In the genomic region with DNA sequence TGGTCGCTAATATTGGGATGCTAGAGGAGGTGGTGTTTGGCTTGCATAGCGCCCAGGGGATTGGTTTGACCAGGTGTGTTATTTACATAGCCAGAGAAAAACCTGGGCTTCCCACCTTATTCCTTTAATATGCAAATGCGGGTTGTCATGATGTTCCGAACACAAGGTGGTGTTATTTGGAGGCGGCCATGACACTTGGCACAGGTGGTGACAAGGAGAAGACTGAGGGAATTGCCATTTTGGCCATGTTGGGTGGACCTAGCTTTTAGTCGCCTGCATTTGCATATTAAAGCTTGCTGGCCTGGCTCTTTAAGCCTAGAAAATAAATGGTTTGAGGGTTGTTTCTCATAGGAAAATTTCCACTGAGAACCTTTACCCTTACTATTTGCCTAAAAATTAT, we compare ENCODE assay signal across 28 cellular contexts.
"Had no signal": no experiment of that assay in that cellular context is flagged by ENCODE, and none has a peak within 500 bp of the region (broad histone marks: within the 10 kb centered on the region; RNA-seq: fewer than 3 reads in every experiment).

No MANE protein-coding gene starts in this region.

- H3K4me3 ChIP-seq: neural progenitor cell, ovary, psoas muscle, right lobe of liver, sigmoid colon, stomach, testis, tibial artery, transverse colon, upper lobe of right lung, uterus had no signal

- H3K9me3 Mint-ChIP-seq: natural killer cell had no signal

- H3K36me3 ChIP-seq: neural progenitor cell, ovary, right lobe of liver, sigmoid colon, stomach, tibial artery, transverse colon, upper lobe of right lung, uterus had no signal

- H3K79me2 ChIP-seq: parathyroid adenoma had no signal

- H3K4me1 ChIP-seq: parathyroid adenoma, right lobe of liver, testis, transverse colon, upper lobe of right lung, uterus had no signal

- H2AFZ ChIP-seq: neural progenitor cell, parathyroid adenoma had no signal

- H3K27me3 ChIP-seq: neural progenitor cell, ovary, right lobe of liver, sigmoid colon, stomach, testis, tibial artery, transverse colon, upper lobe of right lung, uterus had no signal

- H3K36me3 Mint-ChIP-seq: natural killer cell; stimulated activated effector memory CD8-positive, alpha-beta T cell treated with anti-CD3 and anti-CD28 coated beads, Interleukin-12 subunit alpha, Interleukin-12 subunit beta, amount 100 ng/mL, for 72 hours; stimulated activated naive B cell treated with anti-CD40 and anti-IgM and Interleukin-4, amounts not matched to agents 10 μg/mL and 1 μg/mL and 100 μg/mL, for 72 hours; type B pancreatic cell had no signal

- FAIRE-seq: small intestine had no signal

- H3K9ac ChIP-seq: neural progenitor cell, parathyroid adenoma had no signal

- H3K4me2 ChIP-seq: neural progenitor cell had no signal

- H3K4me1 Mint-ChIP-seq: natural killer cell; nephron; stimulated activated naive B cell treated with anti-CD40 and anti-IgM and Interleukin-4, amounts not matched to agents 10 μg/mL and 1 μg/mL and 100 μg/mL, for 72 hours had no signal

- DNase-seq: natural killer cell; occipital lobe; ovary; posterior cingulate gyrus; psoas muscle; right cardiac atrium; right lobe of liver; sigmoid colon; small intestine; stimulated activated CD4-positive, alpha-beta T cell treated with anti-CD3 and anti-CD28 coated beads, Interleukin-15, amount 100 ng/mL, for 24 hours; stimulated activated CD4-positive, alpha-beta T cell treated with anti-CD3 and anti-CD28 coated beads, Interleukin-2, amount 100 ng/mL, for 24 hours; stimulated activated CD4-positive, alpha-beta T cell treated with anti-CD3 and anti-CD28 coated beads, Interleukin-2, amount 100 ng/mL, for 48 hours; stimulated activated CD4-positive, alpha-beta T cell treated with anti-CD3 and anti-CD28 coated beads, Interleukin-4, amount 100 ng/mL, for 24 hours; stimulated activated naive B cell treated with anti-CD40 and anti-IgM and Interleukin-4, amounts not matched to agents 10 μg/mL and 1 μg/mL and 100 μg/mL, for 72 hours; stimulated activated naive CD4-positive, alpha-beta T cell treated with Interleukin-2 at 50 U/mL for 16 hours; stomach; testis; tibial artery; transverse colon; upper lobe of right lung; uterus had no signal

- H3K27ac Mint-ChIP-seq: natural killer cell; nephron; neural progenitor cell; progenitor cell of endocrine pancreas; stimulated activated effector memory CD8-positive, alpha-beta T cell treated with anti-CD3 and anti-CD28 coated beads, Interleukin-12 subunit alpha, Interleukin-12 subunit beta, amount 100 ng/mL, for 72 hours; stimulated activated naive B cell treated with anti-CD40 and anti-IgM and Interleukin-4, amounts not matched to agents 10 μg/mL and 1 μg/mL and 100 μg/mL, for 72 hours; stimulated activated naive CD8-positive, alpha-beta T cell treated with anti-CD3 and anti-CD28 coated beads, Interleukin-15, Interleukin-2, amounts not matched to agents 100 ng/mL and 50 ng/mL, for 24 hours; type B pancreatic cell had no signal

- H3K9me3 ChIP-seq: ovary, psoas muscle, right lobe of liver, sigmoid colon, testis, transverse colon, upper lobe of right lung, uterus had no signal

- H3K4me3 Mint-ChIP-seq: natural killer cell; nephron; neural progenitor cell; stimulated activated effector memory CD8-positive, alpha-beta T cell treated with anti-CD3 and anti-CD28 coated beads, Interleukin-12 subunit alpha, Interleukin-12 subunit beta, amount 100 ng/mL, for 72 hours; stimulated activated naive B cell treated with anti-CD40 and anti-IgM and Interleukin-4, amounts not matched to agents 10 μg/mL and 1 μg/mL and 100 μg/mL, for 72 hours; stimulated activated naive CD8-positive, alpha-beta T cell treated with anti-CD3 and anti-CD28 coated beads, Interleukin-15, Interleukin-2, amounts not matched to agents 100 ng/mL and 50 ng/mL, for 24 hours; type B pancreatic cell had no signal

- ATAC-seq: natural killer cell; psoas muscle; right cardiac atrium; right lobe of liver; stimulated activated effector memory CD8-positive, alpha-beta T cell treated with anti-CD3 and anti-CD28 coated beads, Interleukin-12 subunit alpha, Interleukin-12 subunit beta, amount 100 ng/mL, for 72 hours; stimulated activated naive B cell treated with anti-CD40 and anti-IgM and Interleukin-4, amounts not matched to agents 10 μg/mL and 1 μg/mL and 100 μg/mL, for 72 hours; upper lobe of right lung had no signal

- H3K27me3 Mint-ChIP-seq: progenitor cell of endocrine pancreas, type B pancreatic cell had no signal

- H3K27ac ChIP-seq: neural progenitor cell, ovary, parathyroid adenoma, psoas muscle, right lobe of liver, sigmoid colon, stomach, testis, tibial artery, transverse colon, upper lobe of right lung, uterus had no signal
